Comparison of ENCODE assay signal across 9 cellular contexts in the genomic region with DNA sequence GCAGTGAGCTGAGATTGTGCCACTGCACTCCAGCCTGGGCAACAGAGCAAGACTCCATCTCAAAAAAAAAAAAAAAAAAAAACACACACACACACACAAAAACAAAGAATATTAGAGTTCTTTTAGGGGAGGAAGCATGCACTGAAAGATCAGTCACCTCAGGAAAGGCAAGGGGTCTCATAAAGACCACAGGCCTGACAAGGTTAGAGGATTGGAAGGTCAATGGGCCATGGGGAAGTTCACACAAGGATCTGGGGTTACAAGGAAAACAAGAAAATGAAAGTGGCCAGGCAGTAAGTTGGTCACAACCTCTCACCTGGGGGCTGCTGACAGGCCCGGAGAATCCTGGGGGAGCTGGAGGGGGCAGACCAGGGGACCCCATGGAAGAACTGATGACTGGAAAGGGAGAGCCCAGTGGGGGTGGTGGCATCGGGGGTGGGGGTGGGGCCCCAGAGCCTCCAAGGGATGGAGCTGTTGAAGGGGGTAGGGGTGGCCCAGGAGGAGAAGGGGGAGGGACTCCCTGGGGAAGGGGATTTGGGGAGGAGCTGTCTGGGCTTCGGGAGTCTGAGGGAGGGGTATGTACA. TPM values are rescaled to one million over a fixed set of nuclear protein-coding genes. Genes with fewer than 3 reads are reported as not detected.
DNase-seq lines count a peak whose midpoint lies in the region; ATAC-seq, FAIRE-seq and TF ChIP-seq lines count a peak whose summit lies in the region.
"Had no signal": no experiment of that assay in that cellular context is flagged by ENCODE, and none has a peak within 500 bp of the region (broad histone marks: within the 10 kb centered on the region; RNA-seq: fewer than 3 reads in every experiment).

No MANE protein-coding gene starts in this region.

- POLR2A ChIA-PET in Panc1 (lab: Charles Lee): interaction anchor here (0.6 to 0.7 kb wide), 2 partner anchors 10 to 26 kb away, joined by 3 to 9 read pairs; no protein-coding TSS in a partner anchor

- H3K9ac ChIP-seq in ES-I3 (ENCODE audit: low read depth, low read length): peak overlapping the region; percentile 99; the same call in 1 of the 2 replicates

- in situ Hi-C loops in Panc1 (cut with HindIII; ENCODE audit: low pct_unique_long_range_greater_than_20kb, low sequenced_read_pairs): no loop called here

- intact Hi-C loops in Panc1 (cut with micrococcal nuclease; ENCODE audit: unreplicated experiment) (no loop called here), prostate gland (cut with DNase I) (loop anchor here (5.0 kb wide), 1 partner anchor 37 kb away; no protein-coding TSS in a partner anchor)

- H3K27me3 ChIP-seq in Panc1 (ENCODE audit: control insufficient read depth, insufficient read depth, low read length) (no peaks in the 10 kb centered on the region), prostate gland (replicated peaks; ENCODE audit: insufficient read depth) (no peaks in the 10 kb centered on the region)

- BruUV-seq in Panc1 (replicated peaks; lab: Mats Ljungman, UMichigan): no TSS peak

- H3K36me3 ChIP-seq in ES-I3 (ENCODE audit: insufficient read depth, low read length) (peaks cover 16% of the 10 kb centered on the region), Panc1 (ENCODE audit: control insufficient read depth, insufficient read depth, low read length) (peaks cover 21% of the 10 kb centered on the region), prostate gland (peaks cover 0 to 17% of the 10 kb centered on the region in 2 donors)

- TF ChIP-seq CTCF in Panc1 (IDR thresholded peaks at IDR 0.05) (no peak), prostate gland (IDR thresholded peaks at IDR 0.05) (no peak), D721Med (IDR thresholded peaks at IDR 0.05; ENCODE audit: insufficient read depth, missing control alignments) (no peak)

- no peak for DNase-seq in Panc1 (ENCODE audit: low read depth, low spot score)
- DNase-seq in epithelial cell of prostate (ENCODE audit: low read depth, low spot score): no peak
- DNase-seq in prostate gland (ENCODE audit: low spot score): no peak
- no peak for DNase-seq in DMS79 (lab: John Stamatoyannopoulos, UW)
- DNase-seq in D721Med (ENCODE audit: insufficient read length, low spot score): no peak
- no peak for DNase-seq in SKM-1 treated with dmso at 0.1 percent for 144 hours (lab: John Stamatoyannopoulos, UW; ENCODE audit: unreplicated experiment)
- DNase-seq in stimulated activated CD4-positive, alpha-beta T cell treated with anti-CD3 and anti-CD28 coated beads, Interleukin-12 subunit alpha, Interleukin-12 subunit beta, amount 100 ng/mL, for 4 hours: no peak
- DNase-seq: NCI-H2107 had no signal

- no peak for TF ChIP-seq POLR2A in prostate gland (IDR thresholded peaks at IDR 0.05)

- H3K4me3 ChIP-seq in Panc1 (ENCODE audit: low read depth in 2 of 2, low read length in 2 of 2) (peak overlapping the region; percentile 68 to 100), prostate gland (peak overlapping the region in 1 of 2 donors; percentile 84)

- no peaks in the 10 kb centered on the region for H3K9me3 ChIP-seq in ES-I3 (ENCODE audit: control insufficient read depth, insufficient read depth, low read length)
- H3K9me3 ChIP-seq in Panc1 (ENCODE audit: control insufficient read depth, insufficient read depth, low read depth, low read length): no peaks in the 10 kb centered on the region
- no peaks in the 10 kb centered on the region for H3K9me3 ChIP-seq in prostate gland

- 27% methylated on average over 3 of the region's 3 CpGs for WGBS in prostate gland

- H3K4me1 ChIP-seq in ES-I3 (ENCODE audit: insufficient read depth, low read length) (peaks cover 11% of the 10 kb centered on the region), Panc1 (ENCODE audit: control insufficient read depth, insufficient read depth, low read length) (peaks cover 27% of the 10 kb centered on the region), prostate gland (replicated peaks) (peaks cover 6% of the 10 kb centered on the region)

- no peak for FAIRE-seq in D721Med (lab: Jason Lieb, UNC)

- H3K27ac ChIP-seq in Panc1 (ENCODE audit: low read length) (no peak overlapping the region; the same call in 1 of the 2 replicates), epithelial cell of prostate (peak overlapping the region; percentile 86), prostate gland (peak overlapping the region; percentile 96)

- CTCF ChIA-PET in Panc1 (lab: Charles Lee): no interaction called here

- ATAC-seq in Panc1: no peak

RNA-seq across cellular contexts. Expression of gene RXRB, which starts 1.5 kb away (rescaled TPM):
- total RNA-seq in Panc1 (2021; ENCODE audit: unreplicated experiment) (27.4 TPM), prostate gland (10 to 100 TPM; 30.6 to 40.5 TPM)
- polyA plus RNA-seq in Panc1 (2012; ENCODE audit: insufficient read length): 28.5 TPM

RNA-seq across cellular contexts. Expression of gene SLC39A7, which starts 1.7 kb away (rescaled TPM):
- total RNA-seq in Panc1 (2021; ENCODE audit: unreplicated experiment) (135 TPM), prostate gland (100 to 1,000 TPM; 109 to 182 TPM)
- polyA plus RNA-seq in Panc1 (2012; ENCODE audit: insufficient read length): 155 TPM

RNA-seq across cellular contexts. Expression of gene HSD17B8, which starts 5.5 kb away (rescaled TPM):
- total RNA-seq in Panc1 (2021; ENCODE audit: unreplicated experiment): 7.4 TPM
- 8.9 TPM for polyA plus RNA-seq in Panc1 (2012; ENCODE audit: insufficient read length)
- total RNA-seq in prostate gland: 10 to 100 TPM; 21.9 to 43.7 TPM

RNA-seq across cellular contexts. Expression of gene COL11A2, which starts 6.7 kb away (rescaled TPM):
- 0.57 TPM for total RNA-seq in Panc1 (2021; ENCODE audit: unreplicated experiment)
- 0.94 TPM for polyA plus RNA-seq in Panc1 (2012; ENCODE audit: insufficient read length)
- 1 to 10 TPM in 1 of 2 donors, under 1 TPM in 1; 0.91 to 3.6 TPM for total RNA-seq in prostate gland

RNA-seq across cellular contexts. Expression of gene RING1, which starts 9.4 kb away (rescaled TPM):
- 33.7 TPM for total RNA-seq in Panc1 (2021; ENCODE audit: unreplicated experiment)
- polyA plus RNA-seq in Panc1 (2012; ENCODE audit: insufficient read length): 63.5 TPM
- total RNA-seq in prostate gland: 10 to 100 TPM; 23.9 to 30.8 TPM
